In the genomic region with DNA sequence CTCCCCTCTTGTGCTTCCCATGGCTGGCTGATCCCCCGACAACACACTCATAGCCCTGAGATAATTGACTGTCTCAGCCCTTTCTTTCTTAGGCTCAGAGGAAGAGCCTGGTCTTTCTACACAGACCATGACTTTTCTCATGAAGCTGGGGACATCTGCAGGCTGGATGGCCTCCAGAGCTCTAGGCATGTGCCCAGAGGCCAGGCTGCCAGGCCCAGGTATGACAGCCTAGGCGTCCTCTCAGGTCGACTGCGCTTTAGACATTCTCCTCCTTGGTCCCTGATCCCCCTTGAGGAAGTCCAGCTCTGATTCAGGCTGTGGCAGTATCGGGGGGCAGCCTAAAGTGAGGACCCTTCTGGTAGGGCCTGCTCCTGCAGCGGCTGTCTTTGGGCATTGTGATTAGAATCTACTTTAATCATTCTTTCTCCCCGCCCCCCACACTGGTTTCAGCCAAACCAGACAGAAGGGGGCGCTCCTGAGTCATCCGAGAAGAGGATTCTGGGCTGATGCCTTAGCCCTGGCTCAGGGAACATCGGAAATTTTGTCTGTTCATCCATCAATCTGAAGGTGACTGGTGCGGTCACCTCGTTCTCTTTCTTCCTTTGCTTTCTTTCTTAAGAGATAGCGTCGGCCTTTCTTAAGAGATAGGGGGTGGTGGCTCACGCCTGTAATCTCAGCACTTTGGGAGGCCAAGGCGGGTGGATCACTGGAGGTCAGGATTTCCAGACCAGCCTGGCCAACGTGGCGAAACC, we compare ENCODE assay signal across 8 cellular contexts.
DNase-seq lines count a peak whose midpoint lies in the region; ATAC-seq lines count a peak whose summit lies in the region.

No MANE protein-coding gene starts in this region.

- ATAC-seq in HG03571 (IDR thresholded peaks at IDR 0.05; ENCODE audit: unreplicated experiment): no peak

- DNase-seq in NCI-H1105 treated with DMSO at 0.1 percent for 48 hours (lab: John Stamatoyannopoulos, UW): peak; percentile 9
- DNase-seq in NCI-H1105 (lab: John Stamatoyannopoulos, UW): no peak
- DNase-seq in NCI-H2196 (lab: John Stamatoyannopoulos, UW; ENCODE audit: unreplicated experiment): peak; percentile 81
- DNase-seq in activated CD4-positive, CD25-positive, alpha-beta regulatory T cell treated with anti-CD3 and anti-CD28 coated beads, Interleukin-2, amount 50 U/mL, for 72 hours: peak; percentile 78
- peak; percentile 47 for DNase-seq in cerebellar cortex (ENCODE audit: low spot score)
- DNase-seq in left kidney (ENCODE audit: low read depth, low spot score): peak; percentile 85
- DNase-seq in stimulated activated CD4-positive, alpha-beta T cell treated with anti-CD3 and anti-CD28 coated beads, Interleukin-4, amount 100 ng/mL, for 24 hours: peak; percentile 86
